ENCODE assay signal across 12 cellular contexts in genomic region chr3:173275740-173276139, GRCh38.
DNase-seq lines count a peak whose midpoint lies in the region; ATAC-seq and TF ChIP-seq lines count a peak whose summit lies in the region.
"Had no signal": no experiment of that assay in that cellular context is flagged by ENCODE, and none has a peak within 500 bp of the region (broad histone marks: within the 10 kb centered on the region; RNA-seq: fewer than 3 reads in every experiment).

No MANE protein-coding gene starts in this region.

- POLR2A ChIA-PET in HEK293 (lab: Yijun Ruan, JAX): no interaction called here

- DNase-seq in DMS 273 (lab: John Stamatoyannopoulos, UW; ENCODE audit: unreplicated experiment) (peak; percentile 41), DMS 273 treated with DMSO at 0.1 percent for 48 hours (lab: John Stamatoyannopoulos, UW) (no peak), NB4 (ENCODE audit: low read depth) (peak; percentile 40), iPS DF 6.9 (ENCODE audit: low read depth, low spot score) (peak; percentile 35), nucleus accumbens (lab: John Stamatoyannopoulos, UW) (no peak)
- no peak for DNase-seq in effector CD4-positive, alpha-beta T cell
- DNase-seq: activated CD8-positive, alpha-beta T cell treated with anti-CD3 and anti-CD28 coated beads, Interleukin-2, amount 10 ng/mL, durations not matched to agents 7 days and 5 days; effector memory CD8-positive, alpha-beta T cell; hippocampal formation; small intestine had no signal

- H3K4me1 ChIP-seq in HEK293 (ENCODE audit: control insufficient read depth, insufficient read depth, low read length) (no peaks in the 10 kb centered on the region), iPS DF 6.9 (ENCODE audit: control insufficient read depth, insufficient read depth, low read length) (no peaks in the 10 kb centered on the region; the same call in 1 of the 2 replicates)

- H3K9me3 ChIP-seq in HEK293 (ENCODE audit: control insufficient read depth, insufficient read depth, low read depth, low read length) (no peaks in the 10 kb centered on the region), iPS DF 6.9 (ENCODE audit: control insufficient read depth, insufficient read depth, low read length) (no peaks in the 10 kb centered on the region)

- TF ChIP-seq CTCF in HEK293 (tag by site-specific recombination; IDR thresholded peaks at IDR 0.05) (no peak), NB4 (IDR thresholded peaks at IDR 0.05; ENCODE audit: low read depth, low read length) (peak; percentile 33)

- H3K27ac ChIP-seq in HEK293 (ENCODE audit: extremely low read depth, low read depth, low read length): no peak overlapping the region
- H3K27ac ChIP-seq in iPS DF 6.9 (ENCODE audit: low read length): no peak overlapping the region

- no peak overlapping the region for H3K4me3 ChIP-seq in HEK293 (ENCODE audit: low read depth, low read length)
- no peak overlapping the region for H3K4me3 ChIP-seq in NB4 (ENCODE audit: low read depth, low read length)
- no peak overlapping the region for H3K4me3 ChIP-seq in iPS DF 6.9 (ENCODE audit: low read length)

- no peak for TF ChIP-seq POLR2A in NB4 (IDR thresholded peaks at IDR 0.05; ENCODE audit: extremely low read depth, insufficient read length)

- no peaks in the 10 kb centered on the region for H3K36me3 ChIP-seq in HEK293 (ENCODE audit: control insufficient read depth in 2 of 2, insufficient read depth in 1 of 2, low read length in 2 of 2)
- no peaks in the 10 kb centered on the region for H3K36me3 ChIP-seq in iPS DF 6.9 (ENCODE audit: control insufficient read depth, insufficient read depth, low read length)

- CTCF ChIA-PET in HEK293 (lab: Yijun Ruan, JAX): interaction anchor here (0.6 to 1.2 kb wide), 2 partner anchors 172 to 420 kb away, joined by 3 to 4 read pairs; no protein-coding TSS in a partner anchor

- H3K27me3 ChIP-seq in iPS DF 6.9 (ENCODE audit: control insufficient read depth, insufficient read depth, low read length): no peaks in the 10 kb centered on the region

- WGBS in iPS DF 6.9 (ENCODE audit: insufficient coverage, insufficient read length): no CpG with 5 or more reads among the region's 4 CpGs

- no peak for ATAC-seq in HG03460 (IDR thresholded peaks at IDR 0.05; ENCODE audit: unreplicated experiment)
- ATAC-seq: activated CD8-positive, alpha-beta T cell treated with anti-CD3 and anti-CD28 coated beads, Interleukin-2, amount 10 ng/mL, durations not matched to agents 7 days and 5 days; effector memory CD8-positive, alpha-beta T cell had no signal

TF ChIP-seq in HEK293, 187 proteins besides CTCF, POLR2A, EP300 and RAD21:
- TF ChIP-seq ZNF654 (tag by site-specific recombination; IDR thresholded peaks at IDR 0.05; ENCODE audit: low read depth) (0 out of 2 replicates have a peak, but pooled peaks have one; percentile 3), ZNF623 (tag by site-specific recombination; IDR thresholded peaks at IDR 0.05) (no peak)
TF ChIP-seq in HEK293: peak in this region for 1.

Comparison
In these comparisons a context has a peak if more than half of its experiments do, and no peak if none do; other contexts are left out.
1. DNase-seq: peak in DMS 273 (single experiment), NB4 (single experiment) and iPS DF 6.9 (single experiment); none in DMS 273 treated with DMSO at 0.1 percent for 48 hours (single experiment), effector CD4-positive, alpha-beta T cell (single experiment) and nucleus accumbens (0 of 56).